Comparison of ENCODE assay signal across 23 cellular contexts in genomic region chr2:173419506-173419905, GRCh38.
"Had no signal": no experiment of that assay in that cellular context is flagged by ENCODE, and none has a peak within 500 bp of the region (broad histone marks: within the 10 kb centered on the region; RNA-seq: fewer than 3 reads in every experiment).

No MANE protein-coding gene starts in this region.

- H3K4me3 ChIP-seq: hepatocyte, lung, spleen, testis, tibial nerve, upper lobe of right lung, vagina had no signal

- H3K36me3 Mint-ChIP-seq: naive thymus-derived CD4-positive, alpha-beta T cell; stimulated activated memory B cell treated with anti-CD40 and anti-IgM and Interleukin-4, amounts not matched to agents 10 μg/mL and 1 μg/mL and 100 μg/mL, for 72 hours had no signal

- DNase-seq: effector memory CD8-positive, alpha-beta T cell; foreskin melanocyte; head of caudate nucleus; left colon; left ventricle myocardium superior; mesendoderm; naive thymus-derived CD4-positive, alpha-beta T cell; posterior cingulate gyrus; spleen; stimulated activated CD4-positive, alpha-beta T cell treated with anti-CD3 and anti-CD28 coated beads, Interleukin-15, amount 100 ng/mL, for 24 hours; stimulated activated CD4-positive, alpha-beta T cell treated with anti-CD3 and anti-CD28 coated beads, Interleukin-1b, Interleukin-23, amount 100 ng/mL, for 48 hours; stimulated activated CD4-positive, alpha-beta T cell treated with anti-CD3 and anti-CD28 coated beads, Interleukin-4, amount 100 ng/mL, for 24 hours; testis; upper lobe of right lung had no signal

- H3K36me3 ChIP-seq: neutrophil, spleen, tibial nerve, upper lobe of right lung, vagina had no signal

- H3K4me1 ChIP-seq: spleen, testis, upper lobe of right lung, vagina had no signal

- H3K27ac ChIP-seq: hepatocyte, neutrophil, spleen, testis, tibial nerve, upper lobe of right lung, vagina had no signal

- H3K9me3 ChIP-seq: neutrophil, spleen, testis, tibial nerve, upper lobe of right lung, vagina had no signal

- H3K9me3 Mint-ChIP-seq: dendritic cell treated with granulocyte-macrophage colony-stimulating factor and Interleukin-4, amounts not matched to agents 40 ng/mL and 50 ng/mL, for 4 days; effector memory CD8-positive, alpha-beta T cell; stimulated activated memory B cell treated with anti-CD40 and anti-IgM and Interleukin-4, amounts not matched to agents 10 μg/mL and 1 μg/mL and 100 μg/mL, for 72 hours; stimulated activated naive CD8-positive, alpha-beta T cell treated with anti-CD3 and anti-CD28 coated beads, Interleukin-15, Interleukin-2, amounts not matched to agents 100 ng/mL and 50 ng/mL, for 24 hours had no signal

- H3K27ac Mint-ChIP-seq: dendritic cell treated with granulocyte-macrophage colony-stimulating factor and Interleukin-4, amounts not matched to agents 40 ng/mL and 50 ng/mL, for 4 days; effector memory CD8-positive, alpha-beta T cell; naive thymus-derived CD4-positive, alpha-beta T cell; stimulated activated memory B cell treated with anti-CD40 and anti-IgM and Interleukin-4, amounts not matched to agents 10 μg/mL and 1 μg/mL and 100 μg/mL, for 72 hours; stimulated activated naive CD8-positive, alpha-beta T cell treated with anti-CD3 and anti-CD28 coated beads, Interleukin-15, Interleukin-2, amounts not matched to agents 100 ng/mL and 50 ng/mL, for 24 hours had no signal

- H3K27me3 ChIP-seq: hepatocyte, testis, vagina had no signal

- H3K4me3 Mint-ChIP-seq: dendritic cell treated with granulocyte-macrophage colony-stimulating factor and Interleukin-4, amounts not matched to agents 40 ng/mL and 50 ng/mL, for 4 days; effector memory CD8-positive, alpha-beta T cell; naive thymus-derived CD4-positive, alpha-beta T cell; stimulated activated memory B cell treated with anti-CD40 and anti-IgM and Interleukin-4, amounts not matched to agents 10 μg/mL and 1 μg/mL and 100 μg/mL, for 72 hours; stimulated activated naive CD8-positive, alpha-beta T cell treated with anti-CD3 and anti-CD28 coated beads, Interleukin-15, Interleukin-2, amounts not matched to agents 100 ng/mL and 50 ng/mL, for 24 hours had no signal

- ATAC-seq: effector memory CD8-positive, alpha-beta T cell; left colon; left ventricle myocardium superior; naive thymus-derived CD4-positive, alpha-beta T cell; sciatic nerve; stimulated activated memory B cell treated with anti-CD40 and anti-IgM and Interleukin-4, amounts not matched to agents 10 μg/mL and 1 μg/mL and 100 μg/mL, for 72 hours; upper lobe of right lung had no signal

- H3K4me1 Mint-ChIP-seq: stimulated activated memory B cell treated with anti-CD40 and anti-IgM and Interleukin-4, amounts not matched to agents 10 μg/mL and 1 μg/mL and 100 μg/mL, for 72 hours had no signal
